ENCODE assay signal across 8 cellular contexts in genomic region chr1:10474613-10475507, GRCh38. TPM values are rescaled to one million over a fixed set of nuclear protein-coding genes. Genes with fewer than 3 reads are reported as not detected.
DNase-seq lines count a peak whose midpoint lies in the region; ATAC-seq, FAIRE-seq and TF ChIP-seq lines count a peak whose summit lies in the region.

PEX14 (plus strand) TSS chr1:10474950; CDS start chr1:10474967, 17 bp downstream.

- peak within 1 kb of the TSS; percentile 85 to 92 for H3K4me2 ChIP-seq in H1 (ENCODE audit: insufficient read depth in 1 of 2, low read depth in 2 of 2, low read length in 2 of 2)

- peak within 1 kb of the TSS; percentile 53 to 91 (median 86) for H3K9ac ChIP-seq in H1 (replicated peaks in 1 of 4; ENCODE audit: extremely low read depth in 1 of 4, low read depth in 3 of 4, low read length in 3 of 4)

- H2AFZ ChIP-seq in H1 (ENCODE audit: low read length): no peak within 1 kb of the TSS; the same call in 1 of the 2 replicates

- H3K27me3 Mint-ChIP-seq in memory B cell: no peaks in the 10 kb centered on the region

- peak within 1 kb of the TSS; percentile 65 for H3K18ac ChIP-seq in H1 (ENCODE audit: extremely low read depth, low read length)

- peak within 1 kb of the TSS; percentile 98 for H4K8ac ChIP-seq in H1 (ENCODE audit: extremely low read depth, insufficient read depth, low read length)

- H3K9me3 ChIP-seq in H1 (ENCODE audit: insufficient read depth in 2 of 2, low read depth in 1 of 2, low read length in 1 of 2): no peaks in the 10 kb centered on the region

- H3K9me3 Mint-ChIP-seq in memory B cell: no peaks in the 10 kb centered on the region

- H3K79me1 ChIP-seq in H1 (ENCODE audit: low read depth, low read length): peaks cover 9% of the 10 kb centered on the region; the same call in 1 of the 2 replicates

- no peak within 1 kb of the TSS for H2BK20ac ChIP-seq in H1 (ENCODE audit: low read length)

- no peak for TF ChIP-seq RAD21 in H1 (IDR thresholded peaks at IDR 0.05 in 1 of 2, conservative IDR thresholded peaks at IDR 0.05 in 1 of 2; ENCODE audit: low read depth in 2 of 2, low read length in 2 of 2)

- peak; percentile 80 to 82 for TF ChIP-seq POLR2A in H1 (IDR thresholded peaks at IDR 0.05; ENCODE audit: control extremely low read depth in 1 of 2, low read depth in 2 of 2, low read length in 2 of 2)

- TF ChIP-seq CTCF in C4-2B (conservative IDR thresholded peaks at IDR 0.05) (no peak), H1 (IDR thresholded peaks at IDR 0.05; ENCODE audit: control extremely low read depth in 1 of 3, insufficient read depth in 1 of 3, low read depth in 1 of 3, low read length in 3 of 3) (no peak)

- H2BK12ac ChIP-seq in H1 (ENCODE audit: low read depth, low read length): no peak within 1 kb of the TSS

- H2BK5ac ChIP-seq in H1 (ENCODE audit: low read depth, low read length): peak within 1 kb of the TSS; percentile 73

- H3K4me3 Mint-ChIP-seq in memory B cell: peak within 1 kb of the TSS; percentile 96

- H2BK15ac ChIP-seq in H1 (ENCODE audit: low read length): no peak within 1 kb of the TSS

- H3K14ac ChIP-seq in H1 (ENCODE audit: insufficient read length): no peak within 1 kb of the TSS

- peaks cover 4 to 51% of the 10 kb centered on the region in 2 experiments; a peak in 3 of 4 replicates for H3K79me2 ChIP-seq in H1 (ENCODE audit: control insufficient read depth in 1 of 2, insufficient read depth in 2 of 2, low read length in 2 of 2)

- H2BK120ac ChIP-seq in H1 (replicated peaks; ENCODE audit: low read depth, low read length): no peak within 1 kb of the TSS

- peaks cover 2 to 4% of the 10 kb centered on the region in 2 experiments for H4K20me1 ChIP-seq in H1 (replicated peaks in 1 of 2; ENCODE audit: control insufficient read depth in 1 of 2, insufficient read depth in 2 of 2, low read length in 2 of 2)

- H3K23me2 ChIP-seq in H1 (ENCODE audit: low read depth, low read length): peaks cover 9% of the 10 kb centered on the region

- H3K27ac ChIP-seq in C4-2B (peak within 1 kb of the TSS; percentile 77), H1 (ENCODE audit: low read depth, low read length) (peak within 1 kb of the TSS; percentile 44; the same call in 1 of the 2 replicates)

- peak within 1 kb of the TSS; percentile 88 to 98 (median 92) for H3K4me3 ChIP-seq in H1 (ENCODE audit: extremely low read depth in 1 of 4, insufficient read depth in 2 of 4, low read depth in 3 of 4, low read length in 4 of 4)

- H3K36me3 ChIP-seq in H1 (ENCODE audit: control insufficient read depth in 2 of 4, insufficient read depth in 4 of 4, low read length in 3 of 4): 0 out of 8 replicates have a peak, but pooled peaks cover 0 to 2% (median 0%) of the 10 kb centered on the region in 4 experiments

- no peak within 1 kb of the TSS for H3K23ac ChIP-seq in H1 (ENCODE audit: insufficient read length)

- POLR2A ChIA-PET in activated CD8-positive, alpha-beta memory T cell treated with anti-CD3 and anti-CD28 coated beads for 36 hours (lab: Charles Lee): interaction anchor here (0.6 kb wide), 1 partner anchor 45 kb away, joined by 3 read pairs; no protein-coding TSS in a partner anchor
- POLR2A ChIA-PET in H1 (lab: Charles Lee; ENCODE audit: partially characterized antibody): interaction anchor here (0.8 to 2.0 kb wide), 10 partner anchors 10 to 160 kb away, joined by 3 to 8 read pairs (median 4); partner anchors contain the start of genes CENPS and CORT

- peak within 1 kb of the TSS; percentile 92 for H3K27ac Mint-ChIP-seq in memory B cell

- peak within 1 kb of the TSS; percentile 54 for H3K56ac ChIP-seq in H1 (replicated peaks; ENCODE audit: insufficient read length, low read depth, low read length)

- H3K4ac ChIP-seq in H1 (replicated peaks; ENCODE audit: insufficient read length, low read depth, low read length): no peak within 1 kb of the TSS

- no peaks in the 10 kb centered on the region for H3K36me3 Mint-ChIP-seq in memory B cell

- CTCF ChIA-PET in activated CD8-positive, alpha-beta memory T cell treated with anti-CD3 and anti-CD28 coated beads for 36 hours (lab: Charles Lee): interaction anchor here (0.5 to 1.2 kb wide), 3 partner anchors 19 to 467 kb away, joined by 3 to 4 read pairs (median 3); no protein-coding TSS in a partner anchor
- CTCF ChIA-PET in H1 (lab: Charles Lee; ENCODE audit: partially characterized antibody): interaction anchor here (0.6 to 1.0 kb wide), 5 partner anchors 12 to 46 kb away, joined by 3 to 4 read pairs (median 3); no protein-coding TSS in a partner anchor

- H3K27me3 ChIP-seq in H1 (replicated peaks in 1 of 4; ENCODE audit: control insufficient read depth in 3 of 4, extremely low read depth in 1 of 4, insufficient read depth in 3 of 4, low read length in 3 of 4): no peaks in the 10 kb centered on the region

- no peaks in the 10 kb centered on the region; a peak in 3 of 7 replicates for H3K4me1 ChIP-seq in H1 (replicated peaks in 1 of 4; ENCODE audit: control insufficient read depth in 3 of 4, insufficient read depth in 4 of 4, low read length in 3 of 4)

- DNase-seq in HS-27A (ENCODE audit: low read depth): peak; percentile 59
- DNase-seq in NOMO-1 (lab: John Stamatoyannopoulos, UW; ENCODE audit: unreplicated experiment in 2 of 2): peak; percentile 89 to 92
- peak; percentile 76 to 92 for DNase-seq in H1 (ENCODE audit: low read depth in 1 of 2, low spot score in 2 of 2)
- peak; percentile 75 to 80 for DNase-seq in memory B cell (ENCODE audit: low spot score in 2 of 2)
- peak; percentile 67 for DNase-seq in stimulated activated CD8-positive, alpha-beta memory T cell treated with anti-CD3 and anti-CD28 coated beads, Interleukin-12 subunit alpha, Interleukin-12 subunit beta, amount 100 ng/mL, for 1 hour (ENCODE audit: low read depth)

- H4K5ac ChIP-seq in H1 (ENCODE audit: insufficient read length, low read depth, low read length): peak within 1 kb of the TSS; percentile 85

- WGBS in H1 (ENCODE audit: extremely low coverage in 1 of 2, insufficient coverage in 1 of 2, insufficient read length in 1 of 2, insufficient replicate concordance in 2 of 2, low coverage in 1 of 2, low lambda C conversion rate in 2 of 2, missing lambda C conversion rate in 1 of 2), 2 experiments: 19% methylated on average over 33 of the region's 50 CpGs; no CpG with 5 or more reads in 1 of the 2 experiments

- peaks cover 25% of the 10 kb centered on the region for H3K4me1 Mint-ChIP-seq in memory B cell

- peak within 1 kb of the TSS; percentile 52 for H4K91ac ChIP-seq in H1 (replicated peaks; ENCODE audit: insufficient read length, low read length)

- TF ChIP-seq EP300 in H1 (IDR thresholded peaks at IDR 0.05; ENCODE audit: borderline replicate concordance in 1 of 2, low read depth in 2 of 2, low read length in 2 of 2): peak in 1 of 2 experiments; percentile 77; a peak in 1 of 3 replicates

- FAIRE-seq in H1 (lab: Jason Lieb, UNC): no peak

- ATAC-seq in GM19395 (IDR thresholded peaks at IDR 0.05; ENCODE audit: unreplicated experiment): peak; percentile 63
- peak; percentile 75 for ATAC-seq in memory B cell (ENCODE audit: low read depth)

- H2AK5ac ChIP-seq in H1 (ENCODE audit: low read depth, low read length): no peak within 1 kb of the TSS

TF ChIP-seq in H1, 55 proteins besides CTCF, POLR2A, EP300 and RAD21 (continues in another document):
- no peak for TF ChIP-seq MAFK (IDR thresholded peaks at IDR 0.05; ENCODE audit: low read depth, low read length)
- no peak for TF ChIP-seq BACH1 (IDR thresholded peaks at IDR 0.05; ENCODE audit: low read length)
- TF ChIP-seq RFX5 (IDR thresholded peaks at IDR 0.05; ENCODE audit: borderline replicate concordance, low read depth, low read length): no peak
- no peak for TF ChIP-seq NANOG (IDR thresholded peaks at IDR 0.05; ENCODE audit: insufficient read depth, low read depth, low read length, poor library complexity, severe bottlenecking)
- TF ChIP-seq TEAD4 (IDR thresholded peaks at IDR 0.05; ENCODE audit: low read depth, low read length): no peak
- TF ChIP-seq KDM4A (IDR thresholded peaks at IDR 0.05; ENCODE audit: low read depth, low read length, severe bottlenecking): no peak
- 0 out of 2 replicates have a peak, but pooled peaks have one; percentile 22 for TF ChIP-seq CHD2 (IDR thresholded peaks at IDR 0.05; ENCODE audit: low read length)
- TF ChIP-seq KDM5A (IDR thresholded peaks at IDR 0.05; ENCODE audit: low read length): peak; percentile 87
- no peak for TF ChIP-seq EZH2 (IDR thresholded peaks at IDR 0.05; ENCODE audit: low read depth, low read length, severe bottlenecking)
- TF ChIP-seq SP4 (IDR thresholded peaks at IDR 0.05; ENCODE audit: low read length): no peak
- TF ChIP-seq SP2 (IDR thresholded peaks at IDR 0.05; ENCODE audit: low read length): no peak
- TF ChIP-seq SAP30 (IDR thresholded peaks at IDR 0.05; ENCODE audit: insufficient read depth, insufficient replicate concordance, low read length): no peak
- no peak for TF ChIP-seq SUZ12 (IDR thresholded peaks at IDR 0.05; ENCODE audit: low read length)
- no peak for TF ChIP-seq CEBPB (IDR thresholded peaks at IDR 0.05; ENCODE audit: low read depth, low read length)
- 0 out of 2 replicates have a peak, but pooled peaks have one; percentile 27 for TF ChIP-seq CREB1 (IDR thresholded peaks at IDR 0.05)
- TF ChIP-seq GABPA (IDR thresholded peaks at IDR 0.05; ENCODE audit: borderline replicate concordance, insufficient read depth, low read length): no peak
- TF ChIP-seq ASH2L (IDR thresholded peaks at IDR 0.05; ENCODE audit: low read length): peak; percentile 75

RNA-seq across cellular contexts. Expression of gene PEX14, which starts in this region (rescaled TPM):
- total RNA-seq in activated CD8-positive, alpha-beta memory T cell treated with anti-CD3 and anti-CD28 coated beads for 36 hours: 10 to 100 TPM; 19.6 to 19.9 TPM
- 19.8 and 25.5 TPM in 2 replicates for total RNA-seq in H1 (2021; fragmentation: NEBNext Ultra II Directional; extraction: Animal tissue kit (Norgen Biotek cat#: 25700))
- polyA plus RNA-seq in H1 (2011; rRNA removed): 13.0 and 24.0 TPM in 2 replicates
- polyA plus RNA-seq in H1 (2011; cell fraction: cytosol; rRNA removed): 19.1 TPM
- polyA plus RNA-seq in H1 (2011; cell fraction: nucleus; rRNA removed): 23.0 TPM
- 12.3 to 26.3 TPM (median 24.9 TPM) in 4 replicates for polyA plus RNA-seq in H1 (2012, experiment 1 of 2)
- polyA plus RNA-seq in H1 (2012, experiment 2 of 2): 22.9 TPM
- polyA plus RNA-seq in H1 (2013, experiment 1 of 2): 20.4 TPM
- polyA plus RNA-seq in H1 (2013, experiment 2 of 2): 23.6 TPM
- polyA minus RNA-seq in H1 (2011; rRNA and poly(A)+ RNA removed): 7.1 and 7.4 TPM in 2 replicates
- polyA minus RNA-seq in H1 (2011; cell fraction: cytosol; rRNA and poly(A)+ RNA removed): 11.6 TPM
- 10.0 TPM for polyA minus RNA-seq in H1 (2011; cell fraction: nucleus; rRNA and poly(A)+ RNA removed)

Comparison
In these comparisons a context has a peak if more than half of its experiments do, and no peak if none do; other contexts are left out.
1. Peak in every context shown above with its lines: DNase-seq, ATAC-seq, H3K4me3 ChIP-seq and H3K27ac ChIP-seq.